Comparison of ENCODE assay signal across 1 cellular context in genomic region chr10:97771913-97772823, GRCh38.
TF ChIP-seq lines count a peak whose summit lies in the region.

TSS of gene SFRP5 (minus strand) at chr10:97771999. CDS start at chr10:97771833, 166 bp downstream.

TF ChIP-seq in endothelial cell of umbilical vein, 7 proteins besides CTCF, POLR2A, EP300 and RAD21:
- TF ChIP-seq EZH2 (IDR thresholded peaks at IDR 0.05; ENCODE audit: borderline replicate concordance, low read depth, low read length, severe bottlenecking) (no peak), JUN (IDR thresholded peaks at IDR 0.05; ENCODE audit: borderline replicate concordance, insufficient read depth, insufficient read length, low read depth) (no peak), FOS (IDR thresholded peaks at IDR 0.05; ENCODE audit: borderline replicate concordance, insufficient read depth, low read length) (no peak), MYC (IDR thresholded peaks at IDR 0.05; ENCODE audit: low read depth, low read length) (no peak), GATA2 (IDR thresholded peaks at IDR 0.05; ENCODE audit: insufficient read depth, insufficient read length, low read depth, low read length) (no peak), MAX (IDR thresholded peaks at IDR 0.05; ENCODE audit: insufficient read depth, insufficient read length) (no peak), POLR2AphosphoS5 (IDR thresholded peaks at IDR 0.05; ENCODE audit: insufficient read depth, low read depth, low read length) (no peak)
